ENCODE assay signal across 23 cellular contexts in genomic region chr20:44295995-44296394, GRCh38. TPM values are rescaled to one million over a fixed set of nuclear protein-coding genes. Genes with fewer than 3 reads are reported as not detected.
DNase-seq lines count a peak whose midpoint lies in the region; ATAC-seq and TF ChIP-seq lines count a peak whose summit lies in the region.
"Had no signal": no experiment of that assay in that cellular context is flagged by ENCODE, and none has a peak within 500 bp of the region (broad histone marks: within the 10 kb centered on the region; RNA-seq: fewer than 3 reads in every experiment).

No MANE protein-coding gene starts in this region.

- peaks cover 0 to 6% (median 0%) of the 10 kb centered on the region in 4 donors for H3K4me1 ChIP-seq in esophagus muscularis mucosa
- H3K4me1 ChIP-seq: body of pancreas, foreskin keratinocyte had no signal

- peaks cover 0 to under 1% (median 0%) of the 10 kb centered on the region in 4 donors for H3K36me3 ChIP-seq in esophagus muscularis mucosa

- no peak overlapping the region for H3K4me3 Mint-ChIP-seq in activated T-helper 1 cell treated with anti-CD3 and anti-CD28 coated beads, Interleukin-12 subunit alpha, Interleukin-12 subunit beta, Interleukin-2, Interleukin-4 antibody, amounts not matched to agents 30 ng/mL and 10 ng/mL and 1 ng/mL, durations not matched to agents 14 hours and 24 hours and 36 hours

- no peaks in the 10 kb centered on the region for H3K27me3 ChIP-seq in esophagus muscularis mucosa
- H3K27me3 ChIP-seq: body of pancreas, foreskin keratinocyte had no signal

- no peaks in the 10 kb centered on the region for H3K9me3 Mint-ChIP-seq in activated T-helper 1 cell treated with anti-CD3 and anti-CD28 coated beads, Interleukin-12 subunit alpha, Interleukin-12 subunit beta, Interleukin-2, Interleukin-4 antibody, amounts not matched to agents 30 ng/mL and 10 ng/mL and 1 ng/mL, durations not matched to agents 14 hours and 24 hours and 36 hours

- no peaks in the 10 kb centered on the region for H3K9me3 ChIP-seq in esophagus muscularis mucosa
- H3K9me3 ChIP-seq: body of pancreas had no signal

- H3K27ac ChIP-seq in esophagus muscularis mucosa (replicated peaks in 1 of 4) = no peak overlapping the region
- H3K27ac ChIP-seq: body of pancreas, foreskin keratinocyte had no signal

- WGBS in esophagus muscularis mucosa = 79% methylated on average over 7 of the region's 7 CpGs

- no peak overlapping the region for H3K27ac Mint-ChIP-seq in activated T-helper 1 cell treated with anti-CD3 and anti-CD28 coated beads, Interleukin-12 subunit alpha, Interleukin-12 subunit beta, Interleukin-2, Interleukin-4 antibody, amounts not matched to agents 30 ng/mL and 10 ng/mL and 1 ng/mL, durations not matched to agents 14 hours and 24 hours and 36 hours

- TF ChIP-seq EP300 in esophagus muscularis mucosa (IDR thresholded peaks at IDR 0.05) = no peak

- H3K4me1 Mint-ChIP-seq in activated T-helper 1 cell treated with anti-CD3 and anti-CD28 coated beads, Interleukin-12 subunit alpha, Interleukin-12 subunit beta, Interleukin-2, Interleukin-4 antibody, amounts not matched to agents 30 ng/mL and 10 ng/mL and 1 ng/mL, durations not matched to agents 14 hours and 24 hours and 36 hours (ENCODE audit: low read depth) = no peaks in the 10 kb centered on the region

- peaks cover 3% of the 10 kb centered on the region for H3K27me3 Mint-ChIP-seq in activated T-helper 1 cell treated with anti-CD3 and anti-CD28 coated beads, Interleukin-12 subunit alpha, Interleukin-12 subunit beta, Interleukin-2, Interleukin-4 antibody, amounts not matched to agents 30 ng/mL and 10 ng/mL and 1 ng/mL, durations not matched to agents 14 hours and 24 hours and 36 hours (ENCODE audit: insufficient read depth)

- no peak for TF ChIP-seq POLR2A in esophagus muscularis mucosa (IDR thresholded peaks at IDR 0.05; ENCODE audit: low read depth)

- peak; percentile 65 to 76 for ATAC-seq in left cardiac atrium
- ATAC-seq in GM18519 (IDR thresholded peaks at IDR 0.05; ENCODE audit: low FRiP score, unreplicated experiment) = no peak
- ATAC-seq in HG02840 (IDR thresholded peaks at IDR 0.05; ENCODE audit: low FRiP score, unreplicated experiment) = no peak
- ATAC-seq: body of pancreas, foreskin keratinocyte, K562 had no signal

- intact Hi-C loops in left cardiac atrium (cut with DNase I) = no loop called here
- intact Hi-C loops in activated T-helper 1 cell treated with anti-CD3 and anti-CD28 coated beads, Interleukin-12 subunit alpha, Interleukin-12 subunit beta, Interleukin-2, Interleukin-4 antibody, amounts not matched to agents 30 ng/mL and 10 ng/mL and 1 ng/mL, durations not matched to agents 14 hours and 24 hours and 36 hours (cut with micrococcal nuclease) = no loop called here
- intact Hi-C loops in esophagus muscularis mucosa (cut with DNase I) = no loop called here

- no peak for TF ChIP-seq CTCF in esophagus muscularis mucosa (IDR thresholded peaks at IDR 0.05)

- no peak overlapping the region for H3K4me3 ChIP-seq in esophagus muscularis mucosa
- H3K4me3 ChIP-seq: body of pancreas, K562 had no signal

- H3K36me3 Mint-ChIP-seq in activated T-helper 1 cell treated with anti-CD3 and anti-CD28 coated beads, Interleukin-12 subunit alpha, Interleukin-12 subunit beta, Interleukin-2, Interleukin-4 antibody, amounts not matched to agents 30 ng/mL and 10 ng/mL and 1 ng/mL, durations not matched to agents 14 hours and 24 hours and 36 hours (ENCODE audit: low read depth) = no peaks in the 10 kb centered on the region

- DNase-seq in COLO668 (lab: John Stamatoyannopoulos, UW; ENCODE audit: unreplicated experiment) = peak; percentile 30
- DNase-seq in NCI-H1092 (lab: John Stamatoyannopoulos, UW) = peak; percentile 26
- DNase-seq in NCI-H2227 (lab: John Stamatoyannopoulos, UW; ENCODE audit: unreplicated experiment) = peak; percentile 89
- no peak for DNase-seq in left cardiac atrium
- no peak for DNase-seq in activated T-helper 1 cell treated with anti-CD3 and anti-CD28 coated beads, Interleukin-12 subunit alpha, Interleukin-12 subunit beta, Interleukin-2, Interleukin-4 antibody, amounts not matched to agents 30 ng/mL and 10 ng/mL and 1 ng/mL, durations not matched to agents 14 hours and 24 hours and 36 hours (ENCODE audit: low spot score)
- no peak for DNase-seq in esophagus muscularis mucosa (ENCODE audit: extremely low spot score)
- DNase-seq: activated CD4-positive, alpha-beta T cell treated with anti-CD3 and anti-CD28 coated beads, Interleukin-2, amount 50 U/mL, for 4 hours; activated naive CD4-positive, alpha-beta T cell treated with anti-CD3 and anti-CD28 coated beads, Interleukin-2, amount 50 U/mL, for 16 hours; activated T-cell treated with anti-CD3 and anti-CD28 coated beads for 4 hours; body of pancreas; cortex of kidney; foreskin keratinocyte; MV-4-11; NCI-H82; stimulated activated CD4-positive, alpha-beta T cell treated with anti-CD3 and anti-CD28 coated beads, Interleukin-2, amount 100 ng/mL, for 48 hours had no signal

RNA-seq across cellular contexts. Expression of gene FITM2, which starts 15.0 kb away (rescaled TPM):
- total RNA-seq in left cardiac atrium = 100 to 1,000 TPM in 1 of 2 donors, 10 to 100 TPM in 1; 97.7 to 124 TPM
- total RNA-seq in activated T-helper 1 cell treated with anti-CD3 and anti-CD28 coated beads, Interleukin-12 subunit alpha, Interleukin-12 subunit beta, Interleukin-2, Interleukin-4 antibody, amounts not matched to agents 30 ng/mL and 10 ng/mL and 1 ng/mL, durations not matched to agents 14 hours and 24 hours and 36 hours = 2.2 TPM in 2 replicates
- total RNA-seq in esophagus muscularis mucosa = 10 to 100 TPM in 1 of 4 donors, 1 to 10 TPM in 3; 7.0 to 11.1 (median 8.3) TPM

RNA-seq across cellular contexts. Expression of gene R3HDML, which starts 40.8 kb away (rescaled TPM):
- total RNA-seq in left cardiac atrium (not detected), esophagus muscularis mucosa (not detected)
- total RNA-seq in activated T-helper 1 cell treated with anti-CD3 and anti-CD28 coated beads, Interleukin-12 subunit alpha, Interleukin-12 subunit beta, Interleukin-2, Interleukin-4 antibody, amounts not matched to agents 30 ng/mL and 10 ng/mL and 1 ng/mL, durations not matched to agents 14 hours and 24 hours and 36 hours = not detected in 2 replicates
- total RNA-seq: body of pancreas, foreskin keratinocyte, H1, K562, osteocyte, RPMI7951, skeletal muscle tissue, subcutaneous adipose tissue had no signal

RNA-seq across cellular contexts. Expression of gene GDAP1L1, which starts 48.9 kb away (rescaled TPM):
- under 1 TPM; 0.21 to 0.50 TPM for total RNA-seq in left cardiac atrium
- 0.08 TPM in 1 of 2 replicates, not detected in the other for total RNA-seq in activated T-helper 1 cell treated with anti-CD3 and anti-CD28 coated beads, Interleukin-12 subunit alpha, Interleukin-12 subunit beta, Interleukin-2, Interleukin-4 antibody, amounts not matched to agents 30 ng/mL and 10 ng/mL and 1 ng/mL, durations not matched to agents 14 hours and 24 hours and 36 hours
- total RNA-seq in esophagus muscularis mucosa = under 1 TPM in 2 of 4 donors, not detected in 2; 0.23 to 0.83 TPM
- total RNA-seq: body of pancreas, foreskin keratinocyte, osteocyte, RPMI7951, skeletal muscle tissue, subcutaneous adipose tissue had no signal

RNA-seq across cellular contexts. Expression of gene HNF4A, which starts 59.5 kb away (rescaled TPM):
- total RNA-seq in left cardiac atrium = not detected
- total RNA-seq in activated T-helper 1 cell treated with anti-CD3 and anti-CD28 coated beads, Interleukin-12 subunit alpha, Interleukin-12 subunit beta, Interleukin-2, Interleukin-4 antibody, amounts not matched to agents 30 ng/mL and 10 ng/mL and 1 ng/mL, durations not matched to agents 14 hours and 24 hours and 36 hours = not detected in 2 replicates
- total RNA-seq in esophagus muscularis mucosa = under 1 TPM in 1 of 4 donors, not detected in 3; 0.63 TPM
- total RNA-seq: foreskin keratinocyte, H1, osteocyte, RPMI7951, skeletal muscle tissue, subcutaneous adipose tissue had no signal

Comparison
In these comparisons a context has a peak if more than half of its experiments do, and no peak if none do; other contexts are left out.
1. DNase-seq: peak in COLO668 (single experiment), NCI-H1092 (single experiment) and NCI-H2227 (single experiment); none in left cardiac atrium (single experiment), activated T-helper 1 cell treated with anti-CD3 and anti-CD28 coated beads, Interleukin-12 subunit alpha, Interleukin-12 subunit beta, Interleukin-2, Interleukin-4 antibody, amounts not matched to agents 30 ng/mL and 10 ng/mL and 1 ng/mL, durations not matched to agents 14 hours and 24 hours and 36 hours (single experiment) and esophagus muscularis mucosa (single experiment).
2. ATAC-seq: peak in left cardiac atrium (2 of 2); none in GM18519 (single experiment) and HG02840 (single experiment).
3. RNA of gene FITM2, which starts 15.0 kb away (total RNA-seq): 97.7 to 124 TPM in left cardiac atrium; 7.0 to 11.1 TPM in esophagus muscularis mucosa and 2.2 TPM in activated T-helper 1 cell treated with anti-CD3 and anti-CD28 coated beads, Interleukin-12 subunit alpha, Interleukin-12 subunit beta, Interleukin-2, Interleukin-4 antibody, amounts not matched to agents 30 ng/mL and 10 ng/mL and 1 ng/mL, durations not matched to agents 14 hours and 24 hours and 36 hours; every median in the first group is over 4 times any median in the second.